Comparison of ENCODE assay signal across 17 cellular contexts in genomic region chr1:226370144-226370923, GRCh38.
DNase-seq lines count a peak whose midpoint lies in the region; ATAC-seq and TF ChIP-seq lines count a peak whose summit lies in the region.
"Had no signal": no experiment of that assay in that cellular context is flagged by ENCODE, and none has a peak within 500 bp of the region (broad histone marks: within the 10 kb centered on the region; RNA-seq: fewer than 3 reads in every experiment).

No MANE protein-coding gene starts in this region.

- ATAC-seq in GM18505 (IDR thresholded peaks at IDR 0.05; ENCODE audit: unreplicated experiment) (peak; percentile 80), GM19452 (IDR thresholded peaks at IDR 0.05; ENCODE audit: unreplicated experiment) (peak; percentile 79), HG03039 (IDR thresholded peaks at IDR 0.05; ENCODE audit: unreplicated experiment) (peak; percentile 44), HG03135 (IDR thresholded peaks at IDR 0.05; ENCODE audit: unreplicated experiment) (no peak)
- ATAC-seq: activated CD4-positive, alpha-beta T cell treated with anti-CD3 and anti-CD28 coated beads for 36 hours; activated naive CD4-positive, alpha-beta T cell treated with anti-CD3 and anti-CD28 coated beads, Interleukin-2, amount 50 U/mL, for 72 hours; gastrocnemius medialis; psoas muscle had no signal

- TF ChIP-seq POLR2A in GM18505 (IDR thresholded peaks at IDR 0.05; ENCODE audit: borderline replicate concordance, extremely low read depth, insufficient read depth, insufficient read length), result no peak

- DNase-seq in germinal center (ENCODE audit: low spot score) (peak; percentile 67), iPS-NIHi11 (ENCODE audit: low spot score) (no peak), middle frontal gyrus (ENCODE audit: extremely low spot score, low spot score) (no peak), NCI-H2029 (lab: John Stamatoyannopoulos, UW) (no peak)
- DNase-seq: activated CD4-positive, alpha-beta T cell treated with anti-CD3 and anti-CD28 coated beads for 36 hours; Calu3; gastrocnemius medialis; mammary epithelial cell; NCI-H2171 treated with DMSO at 0.1 percent for 48 hours; psoas muscle; SHP77; trophoblast cell had no signal
